In the genomic region with DNA sequence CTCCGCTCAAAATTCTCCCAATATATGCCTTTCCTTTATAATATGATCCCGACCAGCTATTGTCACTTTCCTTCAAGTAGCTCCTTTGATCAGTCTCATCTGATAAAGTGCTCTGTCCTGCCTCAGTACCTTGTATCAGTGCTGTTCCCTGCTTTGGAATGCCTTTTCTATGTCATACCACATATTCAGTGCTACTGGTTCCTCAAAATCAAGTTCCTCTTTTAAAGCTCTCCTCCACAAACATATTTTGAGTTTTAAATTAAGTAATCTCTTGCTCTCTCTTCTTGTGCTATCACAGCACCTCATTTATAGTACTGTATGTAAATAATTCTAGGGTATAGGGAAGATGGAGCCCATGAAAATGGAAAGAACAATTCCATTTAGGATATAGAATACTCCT, we compare ENCODE assay signal across 18 cellular contexts.
A peak's percentile ranks its signal among the peaks of the same experiment; 100 is the strongest.
DNase-seq lines count a peak whose midpoint lies in the region; ATAC-seq and TF ChIP-seq lines count a peak whose summit lies in the region.
"Had no signal": no experiment of that assay in that cellular context is flagged by ENCODE, and none has a peak within 500 bp of the region (broad histone marks: within the 10 kb centered on the region; RNA-seq: fewer than 3 reads in every experiment).

No MANE protein-coding gene starts in this region.

- no peak for TF ChIP-seq CTCF in GM23338 (conservative IDR thresholded peaks at IDR 0.05; ENCODE audit: low read depth in 2 of 2)

- no peaks in the 10 kb centered on the region for H3K27me3 ChIP-seq in GM23338 (ENCODE audit: insufficient read depth)

- H3K4me3 Mint-ChIP-seq in GM23338: no peak overlapping the region
- no peak overlapping the region for H3K4me3 Mint-ChIP-seq in natural killer cell treated with Interleukin-12 subunit alpha and Interleukin-12 subunit beta and Interleukin-15 and Interleukin-18, amount 100 ng/mL, for 72 hours

- no peaks in the 10 kb centered on the region for H3K36me3 ChIP-seq in GM23338 (ENCODE audit: insufficient read depth)

- H3K4me1 ChIP-seq in GM23338 (ENCODE audit: insufficient read depth): peaks cover 3% of the 10 kb centered on the region; the same call in 1 of the 2 replicates
- H3K4me1 ChIP-seq: A549 had no signal

- no peaks in the 10 kb centered on the region for H3K79me2 ChIP-seq in GM23338 (replicated peaks; ENCODE audit: insufficient read depth)

- no peaks in the 10 kb centered on the region for H3K27me3 Mint-ChIP-seq in GM23338 (ENCODE audit: insufficient read depth, low read depth, poor library complexity)
- H3K27me3 Mint-ChIP-seq in natural killer cell treated with Interleukin-12 subunit alpha and Interleukin-12 subunit beta and Interleukin-15 and Interleukin-18, amount 100 ng/mL, for 72 hours: peaks cover 5 to 10% of the 10 kb centered on the region in 2 donors

- no peaks in the 10 kb centered on the region for H4K20me1 ChIP-seq in GM23338 (replicated peaks; ENCODE audit: insufficient read depth)

- no peaks in the 10 kb centered on the region for H3F3A ChIP-seq in GM23338 (replicated peaks; ENCODE audit: low read depth)

- no peak overlapping the region for H3K4me3 ChIP-seq in GM23338
- H3K4me3 ChIP-seq: A549 had no signal

- H3K4me1 Mint-ChIP-seq in GM23338: peaks cover 2% of the 10 kb centered on the region; the same call in 1 of the 3 replicates
- no peaks in the 10 kb centered on the region for H3K4me1 Mint-ChIP-seq in natural killer cell treated with Interleukin-12 subunit alpha and Interleukin-12 subunit beta and Interleukin-15 and Interleukin-18, amount 100 ng/mL, for 72 hours (ENCODE audit: low read depth in 2 of 2)

- H3K27ac ChIP-seq in GM23338 (ENCODE audit: low read depth): no peak overlapping the region
- H3K27ac ChIP-seq: A549, C4-2B, KMS-11 had no signal

- DNase-seq in GM23338 (ENCODE audit: low spot score) (no peak), MV-4-11 (lab: John Stamatoyannopoulos, UW) (peak; percentile 62), SKM-1 treated with dmso at 0.1 percent for 144 hours (lab: John Stamatoyannopoulos, UW; ENCODE audit: unreplicated experiment) (peak; percentile 85), medulla oblongata (ENCODE audit: extremely low spot score) (peak; percentile 6), NCI-H2196 treated with DMSO at 0.1 percent for 48 hours (lab: John Stamatoyannopoulos, UW; ENCODE audit: unreplicated experiment) (no peak), AG08395 (ENCODE audit: low spot score) (no peak)
- DNase-seq in natural killer cell treated with Interleukin-12 subunit alpha and Interleukin-12 subunit beta and Interleukin-15 and Interleukin-18, amount 100 ng/mL, for 72 hours (ENCODE audit: low spot score): no peak
- DNase-seq: COR-L47, H7, MM.1S, NCI-H1436 treated with DMSO at 0.1 percent for 48 hours, NCI-H2029 treated with DMSO at 0.1 percent for 48 hours, NCI-H510A, NCI-H774, Right ventricle myocardium superior had no signal

- peak overlapping the region; percentile 63; the same call in 1 of the 2 replicates for H2AFZ ChIP-seq in GM23338

- ATAC-seq in GM23338: no peak
- ATAC-seq in natural killer cell treated with Interleukin-12 subunit alpha and Interleukin-12 subunit beta and Interleukin-15 and Interleukin-18, amount 100 ng/mL, for 72 hours: no peak
- ATAC-seq: A549 had no signal

- H3K9me2 ChIP-seq in GM23338 (ENCODE audit: insufficient read depth): no peaks in the 10 kb centered on the region

- no peaks in the 10 kb centered on the region for H3K36me3 Mint-ChIP-seq in GM23338 (ENCODE audit: low read depth)
- H3K36me3 Mint-ChIP-seq in natural killer cell treated with Interleukin-12 subunit alpha and Interleukin-12 subunit beta and Interleukin-15 and Interleukin-18, amount 100 ng/mL, for 72 hours: no peaks in the 10 kb centered on the region

- no peak overlapping the region for H3K4me2 ChIP-seq in GM23338
- H3K4me2 ChIP-seq: A549, KMS-11 had no signal

- H3K9me3 Mint-ChIP-seq in GM23338: no peaks in the 10 kb centered on the region
- no peaks in the 10 kb centered on the region for H3K9me3 Mint-ChIP-seq in natural killer cell treated with Interleukin-12 subunit alpha and Interleukin-12 subunit beta and Interleukin-15 and Interleukin-18, amount 100 ng/mL, for 72 hours

- no peak overlapping the region for H3K27ac Mint-ChIP-seq in GM23338
- no peak overlapping the region for H3K27ac Mint-ChIP-seq in natural killer cell treated with Interleukin-12 subunit alpha and Interleukin-12 subunit beta and Interleukin-15 and Interleukin-18, amount 100 ng/mL, for 72 hours

TF ChIP-seq in GM23338, 12 proteins besides CTCF, POLR2A, EP300 and RAD21:
- no peak for TF ChIP-seq JUNB (IDR thresholded peaks at IDR 0.05; ENCODE audit: unreplicated experiment)
- TF ChIP-seq, protein P1, sequence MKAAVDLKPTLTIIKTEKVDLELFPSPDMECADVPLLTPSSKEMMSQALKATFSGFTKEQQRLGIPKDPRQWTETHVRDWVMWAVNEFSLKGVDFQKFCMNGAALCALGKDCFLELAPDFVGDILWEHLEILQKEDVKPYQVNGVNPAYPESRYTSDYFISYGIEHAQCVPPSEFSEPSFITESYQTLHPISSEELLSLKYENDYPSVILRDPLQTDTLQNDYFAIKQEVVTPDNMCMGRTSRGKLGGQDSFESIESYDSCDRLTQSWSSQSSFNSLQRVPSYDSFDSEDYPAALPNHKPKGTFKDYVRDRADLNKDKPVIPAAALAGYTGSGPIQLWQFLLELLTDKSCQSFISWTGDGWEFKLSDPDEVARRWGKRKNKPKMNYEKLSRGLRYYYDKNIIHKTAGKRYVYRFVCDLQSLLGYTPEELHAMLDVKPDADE (IDR thresholded peaks at IDR 0.05): no peak
- TF ChIP-seq EZH2 (IDR thresholded peaks at IDR 0.05; ENCODE audit: low read depth, unreplicated experiment): no peak
- TF ChIP-seq, protein P2, sequence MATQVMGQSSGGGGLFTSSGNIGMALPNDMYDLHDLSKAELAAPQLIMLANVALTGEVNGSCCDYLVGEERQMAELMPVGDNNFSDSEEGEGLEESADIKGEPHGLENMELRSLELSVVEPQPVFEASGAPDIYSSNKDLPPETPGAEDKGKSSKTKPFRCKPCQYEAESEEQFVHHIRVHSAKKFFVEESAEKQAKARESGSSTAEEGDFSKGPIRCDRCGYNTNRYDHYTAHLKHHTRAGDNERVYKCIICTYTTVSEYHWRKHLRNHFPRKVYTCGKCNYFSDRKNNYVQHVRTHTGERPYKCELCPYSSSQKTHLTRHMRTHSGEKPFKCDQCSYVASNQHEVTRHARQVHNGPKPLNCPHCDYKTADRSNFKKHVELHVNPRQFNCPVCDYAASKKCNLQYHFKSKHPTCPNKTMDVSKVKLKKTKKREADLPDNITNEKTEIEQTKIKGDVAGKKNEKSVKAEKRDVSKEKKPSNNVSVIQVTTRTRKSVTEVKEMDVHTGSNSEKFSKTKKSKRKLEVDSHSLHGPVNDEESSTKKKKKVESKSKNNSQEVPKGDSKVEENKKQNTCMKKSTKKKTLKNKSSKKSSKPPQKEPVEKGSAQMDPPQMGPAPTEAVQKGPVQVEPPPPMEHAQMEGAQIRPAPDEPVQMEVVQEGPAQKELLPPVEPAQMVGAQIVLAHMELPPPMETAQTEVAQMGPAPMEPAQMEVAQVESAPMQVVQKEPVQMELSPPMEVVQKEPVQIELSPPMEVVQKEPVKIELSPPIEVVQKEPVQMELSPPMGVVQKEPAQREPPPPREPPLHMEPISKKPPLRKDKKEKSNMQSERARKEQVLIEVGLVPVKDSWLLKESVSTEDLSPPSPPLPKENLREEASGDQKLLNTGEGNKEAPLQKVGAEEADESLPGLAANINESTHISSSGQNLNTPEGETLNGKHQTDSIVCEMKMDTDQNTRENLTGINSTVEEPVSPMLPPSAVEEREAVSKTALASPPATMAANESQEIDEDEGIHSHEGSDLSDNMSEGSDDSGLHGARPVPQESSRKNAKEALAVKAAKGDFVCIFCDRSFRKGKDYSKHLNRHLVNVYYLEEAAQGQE (IDR thresholded peaks at IDR 0.05; ENCODE audit: unreplicated experiment): no peak
- TF ChIP-seq CREB1 (CRISPR knock-in tag; IDR thresholded peaks at IDR 0.05; ENCODE audit: low read depth): no peak

Comparison
In these comparisons a context has a peak if more than half of its experiments do, and no peak if none do; other contexts are left out.
1. DNase-seq: peak in MV-4-11 (single experiment), SKM-1 treated with dmso at 0.1 percent for 144 hours (single experiment) and medulla oblongata (single experiment); none in GM23338 (single experiment), NCI-H2196 treated with DMSO at 0.1 percent for 48 hours (single experiment), AG08395 (single experiment) and natural killer cell treated with Interleukin-12 subunit alpha and Interleukin-12 subunit beta and Interleukin-15 and Interleukin-18, amount 100 ng/mL, for 72 hours (single experiment).